Comparison of ENCODE assay signal across 20 cellular contexts in genomic region chr7:2210551-2211258, GRCh38. TPM values are rescaled to one million over a fixed set of nuclear protein-coding genes. Genes with fewer than 3 reads are reported as not detected.
DNase-seq lines count a peak whose midpoint lies in the region; ATAC-seq, FAIRE-seq and TF ChIP-seq lines count a peak whose summit lies in the region.
"Had no signal": no experiment of that assay in that cellular context is flagged by ENCODE, and none has a peak within 500 bp of the region (broad histone marks: within the 10 kb centered on the region; RNA-seq: fewer than 3 reads in every experiment).

No MANE protein-coding gene starts in this region.

- H3K4me1 Mint-ChIP-seq in WTC11, result no peaks in the 10 kb centered on the region

- peak; percentile 21 for DNase-seq in Right ventricle myocardium inferior (ENCODE audit: missing footprints)
- DNase-seq in heart right ventricle, result no peak
- DNase-seq in WTC11 (ENCODE audit: low spot score), result no peak
- DNase-seq in mucosa of descending colon, result peak in 2 of 3 donors; percentile 12 to 37
- DNase-seq in urothelium cell line (ENCODE audit: low spot score), result no peak
- no peak for DNase-seq in NOMO-1 treated with DMSO at 0.1 percent for 48 hours (lab: John Stamatoyannopoulos, UW; ENCODE audit: unreplicated experiment)
- DNase-seq in NCI-H1092 (lab: John Stamatoyannopoulos, UW), result no peak
- no peak for DNase-seq in erythroblast (lab: John Stamatoyannopoulos, UW)
- DNase-seq: AML-193, COR-L47, DMS 273 treated with DMSO at 0.1 percent for 48 hours, DND-41, NCI-H1417 treated with DMSO at 0.1 percent for 48 hours, NCI-H1930, NCI-H345, NCI-H524 treated with DMSO at 0.1 percent for 48 hours, PC-9 had no signal

- no peak for TF ChIP-seq POLR2A in erythroblast (IDR thresholded peaks at IDR 0.05; ENCODE audit: low read length)

- H3K27me3 Mint-ChIP-seq in WTC11 (ENCODE audit: low read depth), result no peaks in the 10 kb centered on the region

- H3K36me3 Mint-ChIP-seq in WTC11, result peaks cover 73% of the 10 kb centered on the region

- POLR2A ChIA-PET in WTC11 (lab: Charles Lee), result no interaction called here

- H3K27me3 ChIP-seq in heart right ventricle, result no peaks in the 10 kb centered on the region

- H3K27ac Mint-ChIP-seq in WTC11, result peak overlapping the region; percentile 66; the same call in 1 of the 2 replicates

- peak; percentile 63 for FAIRE-seq in urothelium cell line (lab: Jason Lieb, UNC)

- intact Hi-C loops in Right ventricle myocardium inferior (cut with DNase I) (loop anchor here (5.0 to 10.0 kb wide), 3 partner anchors 108 to 548 kb away; no protein-coding TSS in a partner anchor), heart right ventricle (cut with DNase I) (loop anchor here in 4 of 10 donors (2.0 to 10.0 kb wide), 5 partner anchors 398 to 636 kb away; partner anchors contain the start of gene PSMG3 (in 1 of the 4)), mucosa of descending colon (cut with DNase I, micrococcal nuclease) (loop anchor here in 1 of 2 donors (5.0 kb wide), 1 partner anchor 628 kb away; no protein-coding TSS in a partner anchor)

- 93 to 96% methylated on average over 30 of the region's 30 CpGs for WGBS in heart right ventricle, 2 donors

- TF ChIP-seq CTCF in heart right ventricle (IDR thresholded peaks at IDR 0.05), result no peak
- no peak for TF ChIP-seq CTCF in WTC11 (IDR thresholded peaks at IDR 0.05)
- no peak for TF ChIP-seq CTCF in mucosa of descending colon (IDR thresholded peaks at IDR 0.05)

- H3K4me1 ChIP-seq in heart right ventricle, result peaks cover 0 to 30% (median 10%) of the 10 kb centered on the region in 9 donors
- H3K4me1 ChIP-seq in mucosa of descending colon (ENCODE audit: low read depth), result no peaks in the 10 kb centered on the region
- H3K4me1 ChIP-seq: HAP-1 had no signal

- H3K9me3 ChIP-seq in heart right ventricle (peaks cover 0 to 3% (median 0%) of the 10 kb centered on the region in 11 donors), mucosa of descending colon (no peaks in the 10 kb centered on the region)
- H3K9me3 ChIP-seq: HAP-1 had no signal

- CTCF ChIA-PET in WTC11 (lab: Charles Lee), result interaction anchor here (0.6 to 2.1 kb wide), 4 partner anchors 21 to 327 kb away, joined by 3 to 10 read pairs (median 4); partner anchors contain the start of gene MAD1L1

- H3K4me3 ChIP-seq in heart right ventricle, result no peak overlapping the region
- no peak overlapping the region for H3K4me3 ChIP-seq in mucosa of descending colon
- H3K4me3 ChIP-seq: HAP-1, PC-9 had no signal

- no peak overlapping the region for H3K27ac ChIP-seq in heart right ventricle
- H3K27ac ChIP-seq: 22Rv1, KMS-11, PC-9 had no signal

- H3K9me3 Mint-ChIP-seq in WTC11, result peaks cover 6% of the 10 kb centered on the region

- ATAC-seq in Right ventricle myocardium inferior (no peak), heart right ventricle (no peak), WTC11 (no peak), mucosa of descending colon (no peak)

- H3K36me3 ChIP-seq in heart right ventricle (peaks cover 0 to 87% (median 14%) of the 10 kb centered on the region in 9 donors), mucosa of descending colon (ENCODE audit: low read depth) (no peaks in the 10 kb centered on the region)

- H3K4me3 Mint-ChIP-seq in WTC11, result no peak overlapping the region

TF ChIP-seq in WTC11, 78 proteins besides CTCF, POLR2A, EP300 and RAD21:
- TF ChIP-seq NFATC4 (CRISPR knock-in tag; IDR thresholded peaks at IDR 0.05) (no peak), NFE2L1 (CRISPR knock-in tag; IDR thresholded peaks at IDR 0.05) (no peak), NR1H2 (CRISPR knock-in tag; IDR thresholded peaks at IDR 0.05) (no peak), ZNF423 (CRISPR knock-in tag; IDR thresholded peaks at IDR 0.05) (no peak), IRF2 (CRISPR knock-in tag; IDR thresholded peaks at IDR 0.05; ENCODE audit: borderline replicate concordance, low read depth) (no peak), GTF2I (CRISPR knock-in tag; conservative IDR thresholded peaks at IDR 0.05) (no peak), ZNF317 (CRISPR knock-in tag; IDR thresholded peaks at IDR 0.05; ENCODE audit: borderline replicate concordance, low read depth) (no peak), CREM (CRISPR knock-in tag; IDR thresholded peaks at IDR 0.05) (no peak), AR (CRISPR knock-in tag; IDR thresholded peaks at IDR 0.05) (no peak), HMGXB4 (CRISPR knock-in tag; IDR thresholded peaks at IDR 0.05) (no peak), ZBTB43 (CRISPR knock-in tag; IDR thresholded peaks at IDR 0.05) (no peak), ZSCAN18 (CRISPR knock-in tag; IDR thresholded peaks at IDR 0.05) (no peak)
TF ChIP-seq in WTC11: peak in this region for 0.

RNA-seq across cellular contexts. Expression of gene MAD1L1, which starts 22.0 kb away (rescaled TPM):
- total RNA-seq in Right ventricle myocardium inferior (19.1 TPM), heart right ventricle (10 to 100 TPM; 13.8 to 22.4 (median 18.7) TPM), WTC11 (2021) (43.8 to 47.8 TPM (median 46.7 TPM) in 3 replicates), mucosa of descending colon (10 to 100 TPM; 25.3 to 31.2 (median 26.2) TPM)
- polyA plus RNA-seq in heart right ventricle, result 10 to 100 TPM; 30.4 to 46.8 TPM

RNA-seq across cellular contexts. Expression of gene MRM2, which starts 31.3 kb away (rescaled TPM):
- total RNA-seq in Right ventricle myocardium inferior (20.7 TPM), heart right ventricle (10 to 100 TPM; 16.5 to 22.2 (median 19.6) TPM), WTC11 (2021) (33.6 to 38.9 TPM (median 34.7 TPM) in 3 replicates), mucosa of descending colon (10 to 100 TPM; 16.5 to 18.8 (median 17.2) TPM)
- polyA plus RNA-seq in heart right ventricle, result 10 to 100 TPM; 14.2 to 25.0 TPM

RNA-seq across cellular contexts. Expression of gene NUDT1, which starts 31.3 kb away (rescaled TPM):
- total RNA-seq in Right ventricle myocardium inferior, result 13.6 TPM
- 10 to 100 TPM in 8 of 10 donors, 1 to 10 TPM in 2; 7.7 to 15.8 (median 11.9) TPM for total RNA-seq in heart right ventricle
- polyA plus RNA-seq in heart right ventricle, result 10 to 100 TPM; 16.1 to 35.8 TPM
- total RNA-seq in WTC11 (2021), result 100 to 108 TPM (median 102 TPM) in 3 replicates
- 10 to 100 TPM in 2 of 3 donors, 1 to 10 TPM in 1; 6.8 to 20.3 (median 12.4) TPM for total RNA-seq in mucosa of descending colon

Comparison
In these comparisons a context has a peak if more than half of its experiments do, and no peak if none do; other contexts are left out.
1. DNase-seq: peak in Right ventricle myocardium inferior (single experiment) and mucosa of descending colon (2 of 3); none in heart right ventricle (0 of 2), WTC11 (single experiment), urothelium cell line (single experiment), NOMO-1 treated with DMSO at 0.1 percent for 48 hours (single experiment), NCI-H1092 (single experiment) and erythroblast (0 of 2).